ENCODE assay signal across 15 cellular contexts in the genomic region with DNA sequence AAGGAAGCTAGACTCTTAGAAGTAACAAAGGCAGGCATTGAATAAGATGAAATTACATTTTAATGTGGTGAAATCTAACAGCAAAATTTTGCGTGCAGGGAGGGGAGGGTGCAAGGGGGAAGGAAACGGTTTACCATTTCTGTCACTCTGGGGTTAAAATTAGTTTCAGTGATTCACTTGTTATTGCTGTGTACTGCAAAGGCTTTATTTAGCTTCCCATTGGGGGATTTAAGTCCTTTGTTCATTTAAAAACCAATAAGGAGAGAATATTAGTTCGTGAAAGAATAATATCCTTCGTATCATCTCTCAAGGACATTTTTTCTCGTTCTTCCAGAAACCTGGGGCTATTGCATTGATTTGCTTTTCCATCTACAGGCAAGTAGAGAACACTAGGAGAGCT.
"Had no signal": no experiment of that assay in that cellular context is flagged by ENCODE, and none has a peak within 500 bp of the region (broad histone marks: within the 10 kb centered on the region; RNA-seq: fewer than 3 reads in every experiment).

No MANE protein-coding gene starts in this region.

- H3K27me3 ChIP-seq: upper lobe of right lung had no signal

- H3K27ac ChIP-seq: dorsolateral prefrontal cortex, upper lobe of right lung had no signal

- ATAC-seq: activated CD8-positive, alpha-beta memory T cell treated with anti-CD3 and anti-CD28 coated beads, Interleukin-2, amount 10 ng/mL, durations not matched to agents 7 days and 5 days; activated naive CD8-positive, alpha-beta T cell treated with anti-CD3 and anti-CD28 coated beads, Interleukin-2, amount 50 U/mL, for 24 hours; left colon; naive thymus-derived CD4-positive, alpha-beta T cell; right cardiac atrium had no signal

- DNase-seq: activated CD4-positive, alpha-beta T cell treated with anti-CD3 and anti-CD28 coated beads, Interleukin-2, amount 50 U/mL, for 48 hours; activated CD4-positive, CD25-positive, alpha-beta regulatory T cell treated with anti-CD3 and anti-CD28 coated beads, Interleukin-2, amount 50 U/mL, for 72 hours; activated CD8-positive, alpha-beta memory T cell treated with anti-CD3 and anti-CD28 coated beads, Interleukin-2, amount 10 ng/mL, durations not matched to agents 7 days and 5 days; activated naive CD4-positive, alpha-beta T cell treated with anti-CD3 and anti-CD28 coated beads for 36 hours; activated naive CD8-positive, alpha-beta T cell treated with anti-CD3 and anti-CD28 coated beads, Interleukin-2, amount 50 U/mL, for 24 hours; activated T-cell treated with anti-CD3 and anti-CD28 coated beads, Interleukin-2, amount 50 U/mL, for 1 hour; dorsolateral prefrontal cortex; erythroblast; left colon; naive thymus-derived CD4-positive, alpha-beta T cell; right cardiac atrium; upper lobe of right lung had no signal

- H3K36me3 Mint-ChIP-seq: activated CD8-positive, alpha-beta memory T cell treated with anti-CD3 and anti-CD28 coated beads, Interleukin-2, amount 10 ng/mL, durations not matched to agents 7 days and 5 days; naive thymus-derived CD4-positive, alpha-beta T cell had no signal

- H3K4me3 Mint-ChIP-seq: activated CD8-positive, alpha-beta memory T cell treated with anti-CD3 and anti-CD28 coated beads, Interleukin-2, amount 10 ng/mL, durations not matched to agents 7 days and 5 days; activated naive CD4-positive, alpha-beta T cell treated with anti-CD3 and anti-CD28 coated beads for 36 hours; activated naive CD8-positive, alpha-beta T cell treated with anti-CD3 and anti-CD28 coated beads, Interleukin-2, amount 50 U/mL, for 24 hours; naive thymus-derived CD4-positive, alpha-beta T cell; stimulated activated naive CD8-positive, alpha-beta T cell treated with anti-CD3 and anti-CD28 coated beads, Interleukin-15, Interleukin-2, amounts not matched to agents 100 ng/mL and 50 ng/mL, for 24 hours had no signal

- H3K27ac Mint-ChIP-seq: activated CD8-positive, alpha-beta memory T cell treated with anti-CD3 and anti-CD28 coated beads, Interleukin-2, amount 10 ng/mL, durations not matched to agents 7 days and 5 days; activated naive CD4-positive, alpha-beta T cell treated with anti-CD3 and anti-CD28 coated beads for 36 hours; activated naive CD8-positive, alpha-beta T cell treated with anti-CD3 and anti-CD28 coated beads, Interleukin-2, amount 50 U/mL, for 24 hours; activated T-helper 2 cell treated with anti-CD3 and anti-CD28 coated beads, Interferon-gamma antibody, Interleukin-2, Interleukin-4, amounts not matched to agents 10 μg/mL and 5 μg/mL and 100 μg/mL, durations not matched to agents 14 hours and 24 hours and 36 hours; naive thymus-derived CD4-positive, alpha-beta T cell; stimulated activated naive CD8-positive, alpha-beta T cell treated with anti-CD3 and anti-CD28 coated beads, Interleukin-15, Interleukin-2, amounts not matched to agents 100 ng/mL and 50 ng/mL, for 24 hours had no signal

- H3K36me3 ChIP-seq: upper lobe of right lung had no signal

- H3K9me3 Mint-ChIP-seq: activated naive CD4-positive, alpha-beta T cell treated with anti-CD3 and anti-CD28 coated beads for 36 hours; activated T-helper 2 cell treated with anti-CD3 and anti-CD28 coated beads, Interferon-gamma antibody, Interleukin-2, Interleukin-4, amounts not matched to agents 10 μg/mL and 5 μg/mL and 100 μg/mL, durations not matched to agents 14 hours and 24 hours and 36 hours had no signal

- H3K4me3 ChIP-seq: dorsolateral prefrontal cortex, lung, upper lobe of right lung had no signal

- H3K9me3 ChIP-seq: upper lobe of right lung had no signal

- H3K4me1 Mint-ChIP-seq: activated CD8-positive, alpha-beta memory T cell treated with anti-CD3 and anti-CD28 coated beads, Interleukin-2, amount 10 ng/mL, durations not matched to agents 7 days and 5 days; activated naive CD8-positive, alpha-beta T cell treated with anti-CD3 and anti-CD28 coated beads, Interleukin-2, amount 50 U/mL, for 24 hours; naive thymus-derived CD4-positive, alpha-beta T cell had no signal

- H3K4me1 ChIP-seq: upper lobe of right lung had no signal
